28 cellular contexts compared by ENCODE assay signal in genomic region chr3:37718647-37719046, GRCh38.
"Had no signal": no experiment of that assay in that cellular context is flagged by ENCODE, and none has a peak within 500 bp of the region (broad histone marks: within the 10 kb centered on the region; RNA-seq: fewer than 3 reads in every experiment).

No MANE protein-coding gene starts in this region.

- H3K27me3 Mint-ChIP-seq: stimulated activated naive B cell treated with anti-CD40 and anti-IgM and Interleukin-4, amounts not matched to agents 10 μg/mL and 1 μg/mL and 100 μg/mL, for 72 hours had no signal

- H3K27me3 ChIP-seq: hepatocyte, left lung, neutrophil, right atrium auricular region, right lobe of liver, stomach, testis, tibial artery, upper lobe of right lung had no signal

- H3K36me3 Mint-ChIP-seq: stimulated activated naive B cell treated with anti-CD40 and anti-IgM and Interleukin-4, amounts not matched to agents 10 μg/mL and 1 μg/mL and 100 μg/mL, for 72 hours had no signal

- H3K4me3 Mint-ChIP-seq: naive thymus-derived CD8-positive, alpha-beta T cell; nephron; neural crest cell; stimulated activated naive B cell treated with anti-CD40 and anti-IgM and Interleukin-4, amounts not matched to agents 10 μg/mL and 1 μg/mL and 100 μg/mL, for 72 hours had no signal

- H3K4me3 ChIP-seq: hepatocyte, left lung, lower lobe of right lung, right atrium auricular region, right lobe of liver, smooth muscle cell, stomach, testis, tibial artery, upper lobe of right lung had no signal

- H2AFZ ChIP-seq: hepatocyte, parathyroid adenoma had no signal

- H3K4me1 ChIP-seq: parathyroid adenoma, right lobe of liver had no signal

- ATAC-seq: left colon; left lung; lower lobe of right lung; naive thymus-derived CD8-positive, alpha-beta T cell; stimulated activated naive CD8-positive, alpha-beta T cell treated with anti-CD3 and anti-CD28 coated beads, Interleukin-15, Interleukin-2, amounts not matched to agents 100 U/mL and 50 U/mL, for 24 hours; upper lobe of right lung had no signal

- DNase-seq: kidney; left colon; left lung; lower lobe of right lung; mammary epithelial cell; mesenchymal stem cell; naive thymus-derived CD8-positive, alpha-beta T cell; occipital lobe; right lobe of liver; stimulated activated CD4-positive, alpha-beta T cell treated with anti-CD3 and anti-CD28 coated beads, Interleukin-1b, Interleukin-23, amount 100 ng/mL, for 48 hours; stimulated activated CD4-positive, alpha-beta T cell treated with anti-CD3 and anti-CD28 coated beads, Interleukin-2, amount 100 ng/mL, for 48 hours; stimulated activated CD4-positive, alpha-beta T cell treated with anti-CD3 and anti-CD28 coated beads, Interleukin-4, amount 100 ng/mL, for 4 hours; stimulated activated CD8-positive, alpha-beta memory T cell treated with anti-CD3 and anti-CD28 coated beads, Interleukin-4, amount 100 ng/mL, for 48 hours; stimulated activated naive B cell treated with anti-CD40 and anti-IgM and Interleukin-4, amounts not matched to agents 10 μg/mL and 1 μg/mL and 100 μg/mL, for 72 hours; stimulated activated naive CD8-positive, alpha-beta T cell treated with anti-CD3 and anti-CD28 coated beads, Interleukin-15, Interleukin-2, amounts not matched to agents 100 U/mL and 50 U/mL, for 24 hours; stomach; testis; trophoblast cell; upper lobe of right lung had no signal

- H3K27ac Mint-ChIP-seq: naive thymus-derived CD8-positive, alpha-beta T cell; nephron; progenitor cell of endocrine pancreas; stimulated activated naive B cell treated with anti-CD40 and anti-IgM and Interleukin-4, amounts not matched to agents 10 μg/mL and 1 μg/mL and 100 μg/mL, for 72 hours had no signal

- H3K36me3 ChIP-seq: left lung, right lobe of liver, upper lobe of right lung had no signal

- H3K79me2 ChIP-seq: hepatocyte, parathyroid adenoma had no signal

- H3K27ac ChIP-seq: hepatocyte, left lung, lower lobe of right lung, neutrophil, parathyroid adenoma, right atrium auricular region, right lobe of liver, stomach, testis, tibial artery, upper lobe of right lung had no signal

- H3K4me2 ChIP-seq: hepatocyte, smooth muscle cell had no signal

- H3K4me1 Mint-ChIP-seq: naive thymus-derived CD8-positive, alpha-beta T cell; stimulated activated naive B cell treated with anti-CD40 and anti-IgM and Interleukin-4, amounts not matched to agents 10 μg/mL and 1 μg/mL and 100 μg/mL, for 72 hours had no signal

- H3K9ac ChIP-seq: parathyroid adenoma had no signal

- H3K9me3 ChIP-seq: neutrophil, right lobe of liver, testis, tibial artery, upper lobe of right lung had no signal
